ENCODE assay signal across 29 cellular contexts in genomic region chr18:79534356-79534755, GRCh38.
"Had no signal": no experiment of that assay in that cellular context is flagged by ENCODE, and none has a peak within 500 bp of the region (broad histone marks: within the 10 kb centered on the region; RNA-seq: fewer than 3 reads in every experiment).

No MANE protein-coding gene starts in this region.

- H3K27ac ChIP-seq: ascending aorta, cardiac muscle cell, colonic mucosa, dorsolateral prefrontal cortex, hepatocyte, pancreas, psoas muscle had no signal

- H3K9me3 ChIP-seq: colonic mucosa, pancreas, psoas muscle had no signal

- H3K9me3 Mint-ChIP-seq: activated B cell treated with CpG ODN at 0.5 μM for 24 hours; activated naive CD4-positive, alpha-beta T cell treated with anti-CD3 and anti-CD28 coated beads, Interleukin-2, amount 50 U/mL, for 24 hours; stimulated activated effector memory CD8-positive, alpha-beta T cell treated with anti-CD3 and anti-CD28 coated beads, Interleukin-12 subunit alpha, Interleukin-12 subunit beta, amount 100 ng/mL, for 72 hours; stimulated activated naive CD8-positive, alpha-beta T cell treated with anti-CD3 and anti-CD28 coated beads, Interleukin-15, amount 100 ng/mL, for 72 hours had no signal

- H3K27me3 ChIP-seq: ascending aorta, cardiac muscle cell, colonic mucosa, hepatocyte, pancreas had no signal

- H3K4me1 Mint-ChIP-seq: activated B cell treated with CpG ODN at 0.5 μM for 24 hours; activated naive CD4-positive, alpha-beta T cell treated with anti-CD3 and anti-CD28 coated beads, Interleukin-2, amount 50 U/mL, for 24 hours had no signal

- H3K4me2 ChIP-seq: hepatocyte had no signal

- H3K36me3 ChIP-seq: cardiac muscle cell, colonic mucosa, pancreas had no signal

- DNase-seq: activated B cell treated with CpG ODN at 0.5 μM for 24 hours; activated CD4-positive, alpha-beta T cell treated with anti-CD3 and anti-CD28 coated beads for 4 hours; activated CD4-positive, alpha-beta T cell treated with anti-CD3 and anti-CD28 coated beads, Interleukin-2, amount 50 U/mL, for 48 hours; activated CD8-positive, alpha-beta memory T cell treated with anti-CD3 and anti-CD28 coated beads for 24 hours; cerebellar nuclear complex; colonic mucosa; effector memory CD4-positive, alpha-beta T cell; islet precursor cell; left cardiac atrium; left ventricle myocardium superior; mammary epithelial cell; nucleus accumbens; stimulated activated CD4-positive, alpha-beta T cell treated with anti-CD3 and anti-CD28 coated beads, Interleukin-12 subunit alpha, Interleukin-12 subunit beta, amount 100 ng/mL, for 4 hours; stimulated activated CD4-positive, alpha-beta T cell treated with anti-CD3 and anti-CD28 coated beads, Interleukin-4, amount 100 ng/mL, for 24 hours; stimulated activated naive CD8-positive, alpha-beta T cell treated with anti-CD3 and anti-CD28 coated beads, Interleukin-15, amount 100 ng/mL, for 72 hours; substantia nigra; T-helper 2 cell had no signal

- ATAC-seq: left cardiac atrium; left ventricle myocardium superior; naive thymus-derived CD8-positive, alpha-beta T cell; pancreas; psoas muscle; stimulated activated effector memory CD8-positive, alpha-beta T cell treated with anti-CD3 and anti-CD28 coated beads, Interleukin-12 subunit alpha, Interleukin-12 subunit beta, amount 100 ng/mL, for 72 hours; stimulated activated naive CD8-positive, alpha-beta T cell treated with anti-CD3 and anti-CD28 coated beads, Interleukin-15, amount 100 ng/mL, for 72 hours had no signal

- H3K4me1 ChIP-seq: ascending aorta, colonic mucosa, pancreas, psoas muscle had no signal

- H3K36me3 Mint-ChIP-seq: type B pancreatic cell had no signal

- H3K27ac Mint-ChIP-seq: activated B cell treated with CpG ODN at 0.5 μM for 24 hours; activated naive CD4-positive, alpha-beta T cell treated with anti-CD3 and anti-CD28 coated beads, Interleukin-2, amount 50 U/mL, for 24 hours; brain; stimulated activated effector memory CD8-positive, alpha-beta T cell treated with anti-CD3 and anti-CD28 coated beads, Interleukin-12 subunit alpha, Interleukin-12 subunit beta, amount 100 ng/mL, for 72 hours; stimulated activated naive CD8-positive, alpha-beta T cell treated with anti-CD3 and anti-CD28 coated beads, Interleukin-15, amount 100 ng/mL, for 72 hours; type B pancreatic cell had no signal

- H3K27me3 Mint-ChIP-seq: activated B cell treated with CpG ODN at 0.5 μM for 24 hours; activated naive CD4-positive, alpha-beta T cell treated with anti-CD3 and anti-CD28 coated beads, Interleukin-2, amount 50 U/mL, for 24 hours had no signal

- H3K79me2 ChIP-seq: hepatocyte had no signal

- H3K4me3 Mint-ChIP-seq: activated B cell treated with CpG ODN at 0.5 μM for 24 hours; activated naive CD4-positive, alpha-beta T cell treated with anti-CD3 and anti-CD28 coated beads, Interleukin-2, amount 50 U/mL, for 24 hours; brain; naive thymus-derived CD8-positive, alpha-beta T cell; neural crest cell; stimulated activated effector memory CD8-positive, alpha-beta T cell treated with anti-CD3 and anti-CD28 coated beads, Interleukin-12 subunit alpha, Interleukin-12 subunit beta, amount 100 ng/mL, for 72 hours; stimulated activated naive CD8-positive, alpha-beta T cell treated with anti-CD3 and anti-CD28 coated beads, Interleukin-15, amount 100 ng/mL, for 72 hours; type B pancreatic cell had no signal

- H3K4me3 ChIP-seq: ascending aorta, cardiac muscle cell, colonic mucosa, dorsolateral prefrontal cortex, hepatocyte, pancreas, psoas muscle had no signal
